ENCODE assay signal across 11 cellular contexts in genomic region chr5:60826653-60827052, GRCh38. TPM values are rescaled to one million over a fixed set of nuclear protein-coding genes. Genes with fewer than 3 reads are reported as not detected.
DNase-seq lines count a peak whose midpoint lies in the region; ATAC-seq and TF ChIP-seq lines count a peak whose summit lies in the region.
"Had no signal": no experiment of that assay in that cellular context is flagged by ENCODE, and none has a peak within 500 bp of the region (broad histone marks: within the 10 kb centered on the region; RNA-seq: fewer than 3 reads in every experiment).

No MANE protein-coding gene starts in this region.

- TF ChIP-seq CTCF in esophagus muscularis mucosa (IDR thresholded peaks at IDR 0.05): no peak
- no peak for TF ChIP-seq CTCF in osteoblast (IDR thresholded peaks at IDR 0.05; ENCODE audit: extremely low read depth, low read depth, low read length)

- H3K27ac ChIP-seq in esophagus muscularis mucosa (replicated peaks in 1 of 4) (no peak overlapping the region), osteoblast (ENCODE audit: low read depth, low read length) (no peak overlapping the region)
- H3K27ac ChIP-seq: prostate gland had no signal

- H2AFZ ChIP-seq in osteoblast (ENCODE audit: low read length): no peak overlapping the region

- H3K27me3 ChIP-seq in esophagus muscularis mucosa: no peaks in the 10 kb centered on the region
- no peaks in the 10 kb centered on the region for H3K27me3 ChIP-seq in osteoblast (ENCODE audit: insufficient read depth, low read length)

- H3K79me2 ChIP-seq in osteoblast (ENCODE audit: insufficient read depth, low read length): no peaks in the 10 kb centered on the region

- peaks cover 5% of the 10 kb centered on the region for H3K4me1 Mint-ChIP-seq in activated T-helper 17 cell treated with anti-CD3 and anti-CD28 coated beads, Interleukin-2, amount 50 U/mL, for 72 hours

- no peaks in the 10 kb centered on the region for H3K36me3 ChIP-seq in esophagus muscularis mucosa
- H3K36me3 ChIP-seq in osteoblast (ENCODE audit: insufficient read depth, low read length): no peaks in the 10 kb centered on the region
- H3K36me3 ChIP-seq: prostate gland had no signal

- H3K27ac Mint-ChIP-seq in activated T-helper 17 cell treated with anti-CD3 and anti-CD28 coated beads, Interleukin-2, amount 50 U/mL, for 72 hours: no peak overlapping the region

- H3K9me3 Mint-ChIP-seq in activated T-helper 17 cell treated with anti-CD3 and anti-CD28 coated beads, Interleukin-2, amount 50 U/mL, for 72 hours: no peaks in the 10 kb centered on the region

- no peaks in the 10 kb centered on the region for H3K36me3 Mint-ChIP-seq in activated T-helper 17 cell treated with anti-CD3 and anti-CD28 coated beads, Interleukin-2, amount 50 U/mL, for 72 hours (ENCODE audit: low read depth)

- no peak overlapping the region for H3K4me2 ChIP-seq in osteoblast (ENCODE audit: insufficient read depth, low read length)

- H3K4me1 ChIP-seq in esophagus muscularis mucosa (no peaks in the 10 kb centered on the region), osteoblast (ENCODE audit: insufficient read depth, low read length) (no peaks in the 10 kb centered on the region)
- H3K4me1 ChIP-seq: prostate gland had no signal

- TF ChIP-seq EP300 in esophagus muscularis mucosa (IDR thresholded peaks at IDR 0.05): no peak

- intact Hi-C loops in esophagus muscularis mucosa (cut with DNase I): no loop called here

- H3K27me3 Mint-ChIP-seq in activated T-helper 17 cell treated with anti-CD3 and anti-CD28 coated beads, Interleukin-2, amount 50 U/mL, for 72 hours: no peaks in the 10 kb centered on the region

- H4K20me1 ChIP-seq in osteoblast (ENCODE audit: insufficient read depth, low read length): no peaks in the 10 kb centered on the region

- ATAC-seq in GM19023 (IDR thresholded peaks at IDR 0.05; ENCODE audit: unreplicated experiment) (peak; percentile 66), GM21619 (IDR thresholded peaks at IDR 0.05; ENCODE audit: unreplicated experiment) (peak; percentile 64), HG03095 (IDR thresholded peaks at IDR 0.05; ENCODE audit: unreplicated experiment) (peak; percentile 83)
- ATAC-seq in activated T-helper 17 cell treated with anti-CD3 and anti-CD28 coated beads, Interleukin-2, amount 50 U/mL, for 72 hours (replicated peaks): peak; percentile 9

- no peak for DNase-seq in middle frontal gyrus (ENCODE audit: extremely low spot score, low spot score)
- DNase-seq in esophagus muscularis mucosa (ENCODE audit: extremely low spot score): no peak
- no peak for DNase-seq in HUDEP-2 (lab: John Stamatoyannopoulos, UW; ENCODE audit: unreplicated experiment in 76 of 76)
- DNase-seq in osteoblast (ENCODE audit: insufficient read length, low spot score, missing footprints): no peak
- DNase-seq: mesenchymal stem cell, NCI-H187 had no signal

- H3K4me3 ChIP-seq in esophagus muscularis mucosa (no peak overlapping the region), osteoblast (ENCODE audit: insufficient read depth, low read length) (no peak overlapping the region)
- H3K4me3 ChIP-seq: prostate gland had no signal

- H3K4me3 Mint-ChIP-seq in activated T-helper 17 cell treated with anti-CD3 and anti-CD28 coated beads, Interleukin-2, amount 50 U/mL, for 72 hours: no peak overlapping the region

- TF ChIP-seq POLR2A in esophagus muscularis mucosa (IDR thresholded peaks at IDR 0.05; ENCODE audit: low read depth): no peak

- H3K9me3 ChIP-seq in esophagus muscularis mucosa: no peaks in the 10 kb centered on the region
- H3K9me3 ChIP-seq in osteoblast (ENCODE audit: low read depth, low read length): no peaks in the 10 kb centered on the region
- H3K9me3 ChIP-seq: prostate gland had no signal

RNA-seq across cellular contexts. Expression of gene ELOVL7, which starts 17.4 kb away (rescaled TPM):
- total RNA-seq in activated T-helper 17 cell treated with anti-CD3 and anti-CD28 coated beads, Interleukin-2, amount 50 U/mL, for 72 hours: under 1 TPM; 0.24 to 0.41 TPM
- 1 to 10 TPM; 1.2 to 7.0 (median 5.3) TPM for total RNA-seq in esophagus muscularis mucosa
- total RNA-seq in osteoblast: under 0.01 TPM in 2 replicates

Comparison
In these comparisons a context has a peak if more than half of its experiments do, and no peak if none do; other contexts are left out.
1. ATAC-seq: peak in every context shown above with its lines; median percentile 83 in HG03095; 66 in GM19023; 64 in GM21619; 9 in activated T-helper 17 cell treated with anti-CD3 and anti-CD28 coated beads, Interleukin-2, amount 50 U/mL, for 72 hours.